Comparison of ENCODE assay signal across 1 cellular context in genomic region chr15:63554337-63554927, GRCh38.
TF ChIP-seq lines count a peak whose summit lies in the region.

No MANE protein-coding gene starts in this region.

TF ChIP-seq in K562, 482 proteins besides CTCF, POLR2A, EP300 and RAD21:
- 0 out of 2 replicates have a peak, but pooled peaks have one; percentile 10 for TF ChIP-seq ZNF316 (IDR thresholded peaks at IDR 0.05)
- TF ChIP-seq MLLT1 (IDR thresholded peaks at IDR 0.05) = no peak
- TF ChIP-seq NFYB (IDR thresholded peaks at IDR 0.05; ENCODE audit: extremely low read depth, insufficient read length) = no peak
- no peak for TF ChIP-seq IRF2 (CRISPR knock-in tag; IDR thresholded peaks at IDR 0.05)
